8 cellular contexts compared by ENCODE assay signal in genomic region chr10:16809074-16809718, GRCh38. TPM values are rescaled to one million over a fixed set of nuclear protein-coding genes. Genes with fewer than 3 reads are reported as not detected.
A peak's percentile ranks its signal among the peaks of the same experiment; 100 is the strongest.
DNase-seq lines count a peak whose midpoint lies in the region; ATAC-seq and TF ChIP-seq lines count a peak whose summit lies in the region.

No MANE protein-coding gene starts in this region.

- peak; percentile 21 for DNase-seq in NOMO-1 treated with DMSO at 0.1 percent for 48 hours (lab: John Stamatoyannopoulos, UW; ENCODE audit: unreplicated experiment)
- no peak for DNase-seq in NOMO-1 treated with dmso at 0.1 percent for 144 hours (lab: John Stamatoyannopoulos, UW; ENCODE audit: unreplicated experiment)
- DNase-seq in HCT116 (ENCODE audit: low read depth, low spot score), result peak; percentile 31
- peak; percentile 17 for DNase-seq in MV-4-11 (lab: John Stamatoyannopoulos, UW)
- peak; percentile 83 for DNase-seq in activated CD8-positive, alpha-beta T cell treated with anti-CD3 and anti-CD28 coated beads for 36 hours
- peak; percentile 27 for DNase-seq in fibroblast of gingiva (ENCODE audit: low read depth)
- peak; percentile 3 for DNase-seq in occipital lobe (lab: John Stamatoyannopoulos, UW)
- DNase-seq in mesothelial cell of epicardium (ENCODE audit: low spot score in 2 of 2, unreplicated experiment in 2 of 2), result no peak

- ATAC-seq in HCT116, result peak; percentile 93
- peak; percentile 89 for ATAC-seq in activated CD8-positive, alpha-beta T cell treated with anti-CD3 and anti-CD28 coated beads for 36 hours

- H3K9me3 Mint-ChIP-seq in activated CD8-positive, alpha-beta T cell treated with anti-CD3 and anti-CD28 coated beads for 36 hours, result peaks cover 2% of the 10 kb centered on the region
- H3K9me3 Mint-ChIP-seq in mesothelial cell of epicardium, result peaks cover 6% of the 10 kb centered on the region

- no peaks in the 10 kb centered on the region for H3K36me3 ChIP-seq in HCT116 (ENCODE audit: control insufficient read depth in 1 of 2, insufficient read depth in 2 of 2, low read length in 2 of 2)

- no peaks in the 10 kb centered on the region for H3K27me3 Mint-ChIP-seq in activated CD8-positive, alpha-beta T cell treated with anti-CD3 and anti-CD28 coated beads for 36 hours
- H3K27me3 Mint-ChIP-seq in mesothelial cell of epicardium (ENCODE audit: low read depth), result no peaks in the 10 kb centered on the region

- TF ChIP-seq CTCF in HCT116 (IDR thresholded peaks at IDR 0.05 in 2 of 3, conservative IDR thresholded peaks at IDR 0.05 in 1 of 3; ENCODE audit: borderline replicate concordance in 1 of 3, insufficient read depth in 1 of 3, low read depth in 2 of 3, low read length in 2 of 3) (peak; percentile 46 to 75 (median 67); a peak in 4 of 6 replicates), mesothelial cell of epicardium (IDR thresholded peaks at IDR 0.05; ENCODE audit: unreplicated experiment) (no peak)
- peak; percentile 65 for TF ChIP-seq CTCF in activated CD8-positive, alpha-beta T cell treated with anti-CD3 and anti-CD28 coated beads for 36 hours (IDR thresholded peaks at IDR 0.05)

- no TSS peak for BruUV-seq in HCT116 (replicated peaks; lab: Mats Ljungman, UMichigan)

- intact Hi-C loops in HCT116 (cut with micrococcal nuclease), result loop anchor here (10.0 kb wide), 1 partner anchor 904 kb away; no protein-coding TSS in a partner anchor
- intact Hi-C loops in activated CD8-positive, alpha-beta T cell treated with anti-CD3 and anti-CD28 coated beads for 36 hours (cut with micrococcal nuclease), result no loop called here

- no peaks in the 10 kb centered on the region for H3K9me3 ChIP-seq in HCT116 (ENCODE audit: control insufficient read depth in 1 of 2, insufficient read depth in 1 of 2, low read depth in 1 of 2, low read length in 2 of 2)

- TF ChIP-seq RAD21 in HCT116 (IDR thresholded peaks at IDR 0.05; ENCODE audit: low read depth), result peak; percentile 54

- no peaks in the 10 kb centered on the region for H3K27me3 ChIP-seq in HCT116 (ENCODE audit: insufficient read depth, low read length)

- no peak overlapping the region for H3K4me3 Mint-ChIP-seq in activated CD8-positive, alpha-beta T cell treated with anti-CD3 and anti-CD28 coated beads for 36 hours
- no peak overlapping the region for H3K4me3 Mint-ChIP-seq in mesothelial cell of epicardium

- H3K9me2 ChIP-seq in HCT116 (ENCODE audit: insufficient read depth), result no peaks in the 10 kb centered on the region

- H3K9ac ChIP-seq in HCT116 (ENCODE audit: low read length), result no peak overlapping the region

- H3K36me3 Mint-ChIP-seq in activated CD8-positive, alpha-beta T cell treated with anti-CD3 and anti-CD28 coated beads for 36 hours (ENCODE audit: low read depth), result peaks cover 15% of the 10 kb centered on the region
- H3K36me3 Mint-ChIP-seq in mesothelial cell of epicardium, result peaks cover 14% of the 10 kb centered on the region

- no peaks in the 10 kb centered on the region for H3K4me1 ChIP-seq in HCT116 (ENCODE audit: control insufficient read depth in 1 of 2, insufficient read depth in 2 of 2, low read length in 2 of 2)

- TF ChIP-seq POLR2A in HCT116 (IDR thresholded peaks at IDR 0.05; ENCODE audit: borderline replicate concordance, extremely low read depth, insufficient read depth, insufficient read length), result no peak

- peaks cover 17% of the 10 kb centered on the region; the same call in 1 of the 2 replicates for H3K79me2 ChIP-seq in HCT116 (ENCODE audit: insufficient read depth, low read length)

- CTCF ChIA-PET in HCT116 (lab: Charles Lee), result interaction anchor here (0.7 to 1.0 kb wide), 7 partner anchors 8 to 932 kb away, joined by 3 to 8 read pairs (median 4); partner anchors contain the start of gene RSU1
- CTCF ChIA-PET in activated CD8-positive, alpha-beta T cell treated with anti-CD3 and anti-CD28 coated beads for 36 hours (lab: Charles Lee), result interaction anchor here (0.7 to 1.0 kb wide), 7 partner anchors 9 to 907 kb away, joined by 3 to 8 read pairs (median 3); no protein-coding TSS in a partner anchor

- no peaks in the 10 kb centered on the region for H4K20me1 ChIP-seq in HCT116 (ENCODE audit: insufficient read depth)

- no peak overlapping the region for H3K4me2 ChIP-seq in HCT116 (ENCODE audit: low read length)

- no peak overlapping the region for H3K27ac ChIP-seq in HCT116 (ENCODE audit: low read depth, low read length)

- POLR2A ChIA-PET in HCT116 (lab: Charles Lee), result no interaction called here
- POLR2A ChIA-PET in activated CD8-positive, alpha-beta T cell treated with anti-CD3 and anti-CD28 coated beads for 36 hours (lab: Charles Lee), result interaction anchor here (3.2 kb wide), 1 partner anchor 8 kb away, joined by 15 read pairs; the partner anchor contains the start of gene RSU1

- H3K27ac Mint-ChIP-seq in activated CD8-positive, alpha-beta T cell treated with anti-CD3 and anti-CD28 coated beads for 36 hours, result no peak overlapping the region
- H3K27ac Mint-ChIP-seq in mesothelial cell of epicardium, result no peak overlapping the region

- no peak overlapping the region for H3K4me3 ChIP-seq in HCT116 (replicated peaks in 1 of 2; ENCODE audit: low read depth in 1 of 2, low read length in 2 of 2)

- RAD21 ChIA-PET in HCT116 (lab: Charles Lee; ENCODE audit: low non-redundant PET in 1 of 2, low total read pairs in 2 of 2, uncharacterized antibody in 2 of 2, unreplicated experiment in 2 of 2), result no interaction called here

- peaks cover 20% of the 10 kb centered on the region for H3K4me1 Mint-ChIP-seq in activated CD8-positive, alpha-beta T cell treated with anti-CD3 and anti-CD28 coated beads for 36 hours (ENCODE audit: low read depth)
- peaks cover 2% of the 10 kb centered on the region for H3K4me1 Mint-ChIP-seq in mesothelial cell of epicardium

- H2AFZ ChIP-seq in HCT116 (ENCODE audit: low read depth, low read length, poor library complexity, severe bottlenecking), result no peak overlapping the region

TF ChIP-seq in HCT116, 20 proteins besides CTCF, POLR2A, EP300 and RAD21:
- TF ChIP-seq MAX (IDR thresholded peaks at IDR 0.05) (no peak), TCF7L2 (IDR thresholded peaks at IDR 0.05; ENCODE audit: borderline replicate concordance, extremely low read depth, insufficient read depth, insufficient read length) (no peak), POLR2AphosphoS5 (IDR thresholded peaks at IDR 0.05; ENCODE audit: low read depth, low read length) (no peak), YY1 (IDR thresholded peaks at IDR 0.05; ENCODE audit: extremely low read depth, insufficient replicate concordance, low read depth, low read length) (no peak), ELF1 (IDR thresholded peaks at IDR 0.05; ENCODE audit: borderline replicate concordance, low read depth) (no peak), ATF3 (IDR thresholded peaks at IDR 0.05) (no peak)

RNA-seq across cellular contexts. Expression of gene RSU1, which starts 8.0 kb away (rescaled TPM):
- total RNA-seq in HCT116 (2021; ENCODE audit: unreplicated experiment) (29.5 TPM), occipital lobe (29.6 TPM), mesothelial cell of epicardium (33.0 to 36.2 TPM (median 35.3 TPM) in 3 replicates)
- polyA plus RNA-seq in HCT116 (2012), result 14.2 and 17.4 TPM in 2 replicates
- total RNA-seq in activated CD8-positive, alpha-beta T cell treated with anti-CD3 and anti-CD28 coated beads for 36 hours, result 10 to 100 TPM; 42.4 to 47.5 TPM

Comparison
In these comparisons a context has a peak if more than half of its experiments do, and no peak if none do; other contexts are left out.
1. DNase-seq: peak in NOMO-1 treated with DMSO at 0.1 percent for 48 hours (single experiment), HCT116 (single experiment), MV-4-11 (single experiment), activated CD8-positive, alpha-beta T cell treated with anti-CD3 and anti-CD28 coated beads for 36 hours (single experiment), fibroblast of gingiva (single experiment) and occipital lobe (single experiment); none in NOMO-1 treated with dmso at 0.1 percent for 144 hours (single experiment) and mesothelial cell of epicardium (0 of 2).